ENCODE assay signal across 26 cellular contexts in the genomic region with DNA sequence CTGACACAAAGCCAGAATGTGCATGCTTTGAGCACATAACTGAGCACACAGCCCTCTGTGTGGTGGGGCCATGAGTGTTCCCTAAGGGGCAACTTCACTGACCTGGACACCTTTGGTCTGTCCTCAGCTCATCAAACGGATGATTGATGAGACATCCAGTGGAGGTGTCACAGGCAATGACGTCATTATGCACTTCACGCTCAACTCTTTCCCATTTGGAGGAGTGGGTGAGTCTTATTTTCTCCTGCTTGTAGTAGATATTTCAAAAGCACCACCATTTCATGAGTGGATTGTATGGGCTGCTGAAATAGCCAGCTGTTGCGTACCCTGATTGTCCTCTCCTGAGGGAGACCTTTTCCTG. TPM values are rescaled to one million over a fixed set of nuclear protein-coding genes. Genes with fewer than 3 reads are reported as not detected.
"Had no signal": no experiment of that assay in that cellular context is flagged by ENCODE, and none has a peak within 500 bp of the region (broad histone marks: within the 10 kb centered on the region; RNA-seq: fewer than 3 reads in every experiment).

No MANE protein-coding gene starts in this region.

- H3K36me3 Mint-ChIP-seq: activated naive CD4-positive, alpha-beta T cell treated with anti-CD3 and anti-CD28 coated beads, Interleukin-2, amount 50 U/mL, for 72 hours had no signal

- H3K4me1 ChIP-seq: colonic mucosa had no signal

- H3K9me3 Mint-ChIP-seq: activated naive CD4-positive, alpha-beta T cell treated with anti-CD3 and anti-CD28 coated beads, Interleukin-2, amount 50 U/mL, for 72 hours; activated T-helper 17 cell treated with anti-CD3 and anti-CD28 coated beads, Interleukin-2, amount 50 U/mL, for 72 hours; effector memory CD8-positive, alpha-beta T cell; mesothelial cell of epicardium; naive thymus-derived CD8-positive, alpha-beta T cell; stimulated activated naive CD8-positive, alpha-beta T cell treated with anti-CD3 and anti-CD28 coated beads, Interleukin-15, Interleukin-2, amounts not matched to agents 100 ng/mL and 50 ng/mL, for 24 hours; WTC11 had no signal

- DNase-seq: activated T-cell treated with anti-CD3 and anti-CD28 coated beads, Interleukin-2, amount 50 U/mL, for 1 hour; brain microvascular endothelial cell; colonic mucosa; dorsolateral prefrontal cortex; effector memory CD8-positive, alpha-beta T cell; esophagus squamous epithelium; head of caudate nucleus; hypothalamus; mammary epithelial cell; naive thymus-derived CD8-positive, alpha-beta T cell; ovary; stimulated activated CD4-positive, alpha-beta T cell treated with anti-CD3 and anti-CD28 coated beads, Interleukin-4, amount 100 ng/mL, for 4 hours; substantia nigra; T-helper 1 cell; T1000; tibial artery had no signal

- H3K36me3 ChIP-seq: brain microvascular endothelial cell, ovary, prostate gland had no signal

- H3K4me3 Mint-ChIP-seq: activated T-helper 17 cell treated with anti-CD3 and anti-CD28 coated beads, Interleukin-2, amount 50 U/mL, for 72 hours; effector memory CD8-positive, alpha-beta T cell; mesothelial cell of epicardium; naive thymus-derived CD8-positive, alpha-beta T cell; stimulated activated naive CD8-positive, alpha-beta T cell treated with anti-CD3 and anti-CD28 coated beads, Interleukin-15, Interleukin-2, amounts not matched to agents 100 ng/mL and 50 ng/mL, for 24 hours; WTC11 had no signal

- H3K27ac Mint-ChIP-seq: activated T-helper 17 cell treated with anti-CD3 and anti-CD28 coated beads, Interleukin-2, amount 50 U/mL, for 72 hours; effector memory CD8-positive, alpha-beta T cell; mesothelial cell of epicardium; stimulated activated naive CD8-positive, alpha-beta T cell treated with anti-CD3 and anti-CD28 coated beads, Interleukin-15, Interleukin-2, amounts not matched to agents 100 ng/mL and 50 ng/mL, for 24 hours; WTC11 had no signal

- H3K4me3 ChIP-seq: ascending aorta, colonic mucosa, dorsolateral prefrontal cortex, esophagus squamous epithelium, gastroesophageal sphincter, ovary, prostate gland, tibial artery had no signal

- H3K4me1 Mint-ChIP-seq: activated T-helper 17 cell treated with anti-CD3 and anti-CD28 coated beads, Interleukin-2, amount 50 U/mL, for 72 hours; mesothelial cell of epicardium; naive thymus-derived CD8-positive, alpha-beta T cell had no signal

- H3K27me3 Mint-ChIP-seq: activated T-helper 17 cell treated with anti-CD3 and anti-CD28 coated beads, Interleukin-2, amount 50 U/mL, for 72 hours; effector memory CD8-positive, alpha-beta T cell; naive thymus-derived CD8-positive, alpha-beta T cell; stimulated activated naive CD8-positive, alpha-beta T cell treated with anti-CD3 and anti-CD28 coated beads, Interleukin-15, Interleukin-2, amounts not matched to agents 100 ng/mL and 50 ng/mL, for 24 hours had no signal

- H3K9me3 ChIP-seq: ascending aorta, colonic mucosa, esophagus squamous epithelium, gastroesophageal sphincter, ovary, prostate gland, tibial artery had no signal

- H3K27ac ChIP-seq: ascending aorta, brain microvascular endothelial cell, colonic mucosa, dorsolateral prefrontal cortex, esophagus squamous epithelium, gastroesophageal sphincter, ovary, prostate gland, tibial artery had no signal

- H3K27me3 ChIP-seq: ascending aorta, brain microvascular endothelial cell, colonic mucosa, dorsolateral prefrontal cortex, esophagus squamous epithelium, gastroesophageal sphincter, ovary, tibial artery had no signal

RNA-seq across cellular contexts. Expression of a gene that starts 51.6 kb away (rescaled TPM):
- total RNA-seq: activated naive CD4-positive, alpha-beta T cell treated with anti-CD3 and anti-CD28 coated beads, Interleukin-2, amount 50 U/mL, for 72 hours; activated T-helper 17 cell treated with anti-CD3 and anti-CD28 coated beads, Interleukin-2, amount 50 U/mL, for 72 hours; ascending aorta; gastroesophageal sphincter; left cardiac atrium; mesothelial cell of epicardium; naive thymus-derived CD8-positive, alpha-beta T cell; prostate gland; WTC11 had no signal
- polyA plus RNA-seq: adipose tissue; naive thymus-derived CD8-positive, alpha-beta T cell; ovary had no signal
